Comparison of ENCODE assay signal across 38 cellular contexts in the genomic region with DNA sequence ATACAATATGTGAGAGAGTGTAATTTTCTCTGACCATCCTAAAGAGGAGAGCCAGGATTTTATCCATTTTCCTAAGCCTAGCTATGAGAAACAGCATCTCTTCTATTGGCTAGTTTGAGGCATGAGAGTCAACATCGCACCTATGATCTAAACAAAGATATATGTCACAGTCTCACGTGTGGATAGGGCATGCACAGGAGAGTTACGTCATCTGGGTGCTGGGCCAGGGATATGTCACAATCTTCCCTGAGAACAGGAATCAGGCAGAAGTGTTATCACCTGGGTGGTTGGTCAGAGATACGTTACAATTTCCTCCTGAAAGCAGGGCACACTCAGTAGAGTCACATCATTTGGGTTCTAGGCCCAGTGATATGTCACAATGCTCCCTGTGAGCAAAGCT. TPM values are rescaled to one million over a fixed set of nuclear protein-coding genes. Genes with fewer than 3 reads are reported as not detected.
"Had no signal": no experiment of that assay in that cellular context is flagged by ENCODE, and none has a peak within 500 bp of the region (broad histone marks: within the 10 kb centered on the region; RNA-seq: fewer than 3 reads in every experiment).

No MANE protein-coding gene starts in this region.

- H3K27me3 ChIP-seq: MG63 had no signal

- DNase-seq: Karpas-422, Kasumi-1, MG63, MM.1S, MV-4-11, NCI-H1048, NCI-H1092, NCI-H1092 treated with DMSO at 0.1 percent for 48 hours, NCI-H1105, NCI-H1105 treated with DMSO at 0.1 percent for 48 hours, NCI-H1417, NCI-H1417 treated with DMSO at 0.1 percent for 48 hours, NCI-H1436, NCI-H1436 treated with DMSO at 0.1 percent for 48 hours, NCI-H146, NCI-H1694, NCI-H1694 treated with DMSO at 0.1 percent for 48 hours, NCI-H187, NCI-H187 treated with DMSO at 0.1 percent for 48 hours, NCI-H1930, NCI-H2029, NCI-H2029 treated with DMSO at 0.1 percent for 48 hours, NCI-H2081, NCI-H2081 treated with DMSO at 0.1 percent for 48 hours, NCI-H2107, NCI-H2171, NCI-H2171 treated with DMSO at 0.1 percent for 48 hours, NCI-H2227 treated with DMSO at 0.1 percent for 48 hours, NCI-H226, NCI-H345, NCI-H446, NCI-H446 treated with DMSO at 0.1 percent for 48 hours, NCI-H510A, NCI-H510A treated with DMSO at 0.1 percent for 48 hours had no signal

- H3K4me3 ChIP-seq: MG63 had no signal

- H3K36me3 ChIP-seq: MG63 had no signal

- H3K9me3 ChIP-seq: MG63 had no signal

RNA-seq across cellular contexts. Expression of gene ZNF730, which starts 53.9 kb away (rescaled TPM):
- total RNA-seq: MCF 10A, NCI-H460 had no signal

RNA-seq across cellular contexts. Expression of gene ZNF728, which starts 59.9 kb away (rescaled TPM):
- total RNA-seq: LHCN-M2, M059J, MCF 10A, NCI-H460 had no signal
